ENCODE assay signal across 25 cellular contexts in genomic region chr7:26704036-26704435, GRCh38.
A peak's percentile ranks its signal among the peaks of the same experiment; 100 is the strongest.
DNase-seq lines count a peak whose midpoint lies in the region; ATAC-seq, FAIRE-seq and TF ChIP-seq lines count a peak whose summit lies in the region.
"Had no signal": no experiment of that assay in that cellular context is flagged by ENCODE, and none has a peak within 500 bp of the region (broad histone marks: within the 10 kb centered on the region; RNA-seq: fewer than 3 reads in every experiment).

No MANE protein-coding gene starts in this region.

- H2AFZ ChIP-seq in HepG2 (ENCODE audit: low read length): no peak overlapping the region
- no peak overlapping the region for H2AFZ ChIP-seq in endothelial cell of umbilical vein (ENCODE audit: low read depth, low read length)
- H2AFZ ChIP-seq: GM23248 had no signal

- intact Hi-C loops in HepG2 (cut with micrococcal nuclease; ENCODE audit: unreplicated experiment): no loop called here
- intact Hi-C loops in right lobe of liver (cut with DNase I): no loop called here
- intact Hi-C loops in endothelial cell of umbilical vein (cut with micrococcal nuclease): loop anchor here (2.0 kb wide), 1 partner anchor 15 kb away; no protein-coding TSS in a partner anchor

- peak overlapping the region in 2 of 3 experiments; percentile 80 to 87 for H3K27ac Mint-ChIP-seq in nephron
- H3K27ac Mint-ChIP-seq: B cell; CD4-positive, CD25-positive, alpha-beta regulatory T cell; CD8-positive, alpha-beta T cell had no signal

- H3K4me3 ChIP-seq in HepG2 (replicated peaks in 1 of 3; ENCODE audit: insufficient read depth in 1 of 3, low read depth in 2 of 3, low read length in 3 of 3) (no peak overlapping the region), right lobe of liver (no peak overlapping the region), endothelial cell of umbilical vein (replicated peaks in 1 of 3; ENCODE audit: insufficient read depth in 1 of 3, low read depth in 1 of 3, low read length in 3 of 3) (no peak overlapping the region), upper lobe of left lung (no peak overlapping the region)
- H3K4me3 ChIP-seq: BLaER1, GM23248 had no signal

- H3K4me1 Mint-ChIP-seq in nephron: peaks cover 33% of the 10 kb centered on the region

- H3K27ac ChIP-seq in HepG2 (ENCODE audit: extremely low read length, insufficient read depth, low read length) (no peak overlapping the region), right lobe of liver (no peak overlapping the region), endothelial cell of umbilical vein (ENCODE audit: insufficient read depth, low read depth, low read length) (no peak overlapping the region), upper lobe of left lung (no peak overlapping the region)
- H3K27ac ChIP-seq: 22Rv1, BLaER1, C4-2B, GM23248 had no signal

- no peaks in the 10 kb centered on the region for H3K79me2 ChIP-seq in HepG2 (ENCODE audit: insufficient read depth, low read length)
- H3K79me2 ChIP-seq in endothelial cell of umbilical vein (ENCODE audit: control insufficient read depth, insufficient read depth, low read length): no peaks in the 10 kb centered on the region

- TF ChIP-seq RAD21 in HepG2 (CRISPR knock-in tag; IDR thresholded peaks at IDR 0.05): no peak

- H4K20me1 ChIP-seq in HepG2 (ENCODE audit: insufficient read depth, low read length): no peaks in the 10 kb centered on the region
- no peaks in the 10 kb centered on the region for H4K20me1 ChIP-seq in endothelial cell of umbilical vein (replicated peaks; ENCODE audit: control insufficient read depth, extremely low read depth, insufficient read depth, low read length)
- H4K20me1 ChIP-seq: BLaER1 had no signal

- TF ChIP-seq EP300 in HepG2 (IDR thresholded peaks at IDR 0.05; ENCODE audit: low read depth in 2 of 2, low read length in 2 of 2) (no peak), HepG2 (CRISPR knock-in tag; IDR thresholded peaks at IDR 0.05; ENCODE audit: borderline replicate concordance) (no peak), upper lobe of left lung (IDR thresholded peaks at IDR 0.05) (no peak)

- ATAC-seq in HepG2 (no peak), right lobe of liver (no peak), HG02970 (IDR thresholded peaks at IDR 0.05; ENCODE audit: low FRiP score, unreplicated experiment) (no peak), upper lobe of left lung (ENCODE audit: low FRiP score in 2 of 2) (no peak)
- ATAC-seq: CD8-positive, alpha-beta T cell had no signal

- H3K4me2 ChIP-seq in HepG2 (ENCODE audit: low read depth, low read length) (no peak overlapping the region), endothelial cell of umbilical vein (ENCODE audit: insufficient read depth, low read length) (no peak overlapping the region)
- H3K4me2 ChIP-seq: BLaER1 had no signal

- TF ChIP-seq POLR2A in HepG2 (IDR thresholded peaks at IDR 0.05; ENCODE audit: insufficient read depth in 1 of 2, low read depth in 2 of 2, low read length in 2 of 2) (no peak), right lobe of liver (IDR thresholded peaks at IDR 0.05) (no peak), endothelial cell of umbilical vein (IDR thresholded peaks at IDR 0.05; ENCODE audit: low read depth, low read length) (no peak), upper lobe of left lung (IDR thresholded peaks at IDR 0.05) (no peak)

- in situ Hi-C loops in HepG2 (cut with HindIII; ENCODE audit: extremely low pct_ligation_motif_present, low pct_unique_long_range_greater_than_20kb): no loop called here

- 86% methylated on average over 1 of the region's 1 CpG for WGBS in HepG2 (ENCODE audit: low lambda C conversion rate)
- 65% methylated on average over 1 of the region's 1 CpG for WGBS in right lobe of liver (ENCODE audit: insufficient coverage, low coverage, low lambda C conversion rate, missing lambda C conversion rate)
- 59 to 79% methylated on average over 1 of the region's 1 CpG for WGBS in upper lobe of left lung, 2 donors

- BruUV-seq in HepG2 (replicated peaks; lab: Mats Ljungman, UMichigan) (no TSS peak), endothelial cell of umbilical vein (replicated peaks; lab: Mats Ljungman, UMichigan) (no TSS peak)

- FAIRE-seq in HepG2 (lab: Jason Lieb, UNC) (no peak), endothelial cell of umbilical vein (lab: Jason Lieb, UNC) (no peak)
- FAIRE-seq: A204.1, G401.6, GM12892, GM19239, H1 had no signal

- no peaks in the 10 kb centered on the region for H3K27me3 Mint-ChIP-seq in nephron (ENCODE audit: low read depth)
- H3K27me3 Mint-ChIP-seq: B cell; CD4-positive, CD25-positive, alpha-beta regulatory T cell had no signal

- H3K9me3 ChIP-seq in HepG2 (ENCODE audit: low read length) (no peaks in the 10 kb centered on the region), right lobe of liver (no peaks in the 10 kb centered on the region), endothelial cell of umbilical vein (replicated peaks; ENCODE audit: control insufficient read depth, insufficient read depth, low read length) (no peaks in the 10 kb centered on the region), upper lobe of left lung (no peaks in the 10 kb centered on the region)
- H3K9me3 ChIP-seq: BLaER1, Caco-2 had no signal

- POLR2A ChIA-PET in HepG2 (lab: Yijun Ruan, JAX): no interaction called here
- POLR2A ChIA-PET in endothelial cell of umbilical vein (lab: Charles Lee): no interaction called here

- H3K4me3 Mint-ChIP-seq in nephron: no peak overlapping the region
- H3K4me3 Mint-ChIP-seq: B cell; CD4-positive, CD25-positive, alpha-beta regulatory T cell; CD8-positive, alpha-beta T cell had no signal

- H3K4me1 ChIP-seq in HepG2 (ENCODE audit: insufficient read depth, low read length) (peaks cover 27% of the 10 kb centered on the region), right lobe of liver (peaks cover 0 to 22% (median 4%) of the 10 kb centered on the region in 4 donors), endothelial cell of umbilical vein (ENCODE audit: control insufficient read depth, extremely low read depth, insufficient read depth, low read length) (peaks cover 21% of the 10 kb centered on the region), upper lobe of left lung (peaks cover 0 to 10% (median 2%) of the 10 kb centered on the region in 4 donors)
- H3K4me1 ChIP-seq: BLaER1 had no signal

- CTCF ChIA-PET in HepG2 (lab: Yijun Ruan, JAX; ENCODE audit: low intra/inter-chr PET ratio, low total read pairs) (no interaction called here), endothelial cell of umbilical vein (lab: Charles Lee) (interaction anchor here (3.4 to 6.6 kb wide), 2 partner anchors 12 to 22 kb away, joined by 9 to 46 read pairs; no protein-coding TSS in a partner anchor)

- no peak for TF ChIP-seq CTCF in HepG2 (CRISPR knock-in tag; IDR thresholded peaks at IDR 0.05)
- no peak for TF ChIP-seq CTCF in right lobe of liver (IDR thresholded peaks at IDR 0.05)
- TF ChIP-seq CTCF in endothelial cell of umbilical vein (IDR thresholded peaks at IDR 0.05; ENCODE audit: extremely low read depth in 1 of 2, insufficient read depth in 1 of 2, low read depth in 1 of 2, low read length in 2 of 2): no peak
- TF ChIP-seq CTCF in nephron (IDR thresholded peaks at IDR 0.05; ENCODE audit: unreplicated experiment in 3 of 3): no peak
- TF ChIP-seq CTCF in upper lobe of left lung (IDR thresholded peaks at IDR 0.05): no peak

- H3K9me3 Mint-ChIP-seq in nephron: no peaks in the 10 kb centered on the region
- H3K9me3 Mint-ChIP-seq: CD4-positive, CD25-positive, alpha-beta regulatory T cell; CD8-positive, alpha-beta T cell had no signal

- dilution Hi-C loops in endothelial cell of umbilical vein (cut with MboI; ENCODE audit: extremely low pct_ligation_motif_present, low sequenced_read_pairs): no loop called here

- H3K36me3 Mint-ChIP-seq in nephron (ENCODE audit: low read depth): no peaks in the 10 kb centered on the region
- H3K36me3 Mint-ChIP-seq: CD8-positive, alpha-beta T cell had no signal

- DNase-seq in HepG2 (ENCODE audit: low spot score): no peak
- DNase-seq in right lobe of liver: no peak
- peak; percentile 63 for DNase-seq in endothelial cell of umbilical vein (ENCODE audit: low read depth, low spot score)
- no peak for DNase-seq in occipital lobe (lab: John Stamatoyannopoulos, UW)
- no peak for DNase-seq in NCI-H774 (lab: John Stamatoyannopoulos, UW)
- DNase-seq in upper lobe of left lung: no peak
- DNase-seq: Caco-2; CD4-positive, CD25-positive, alpha-beta regulatory T cell; CD8-positive, alpha-beta T cell; DMS153; DND-41; H7; HCEC 1CT had no signal

- H3K36me3 ChIP-seq in HepG2 (replicated peaks in 1 of 2; ENCODE audit: control insufficient read depth in 1 of 2, insufficient read depth in 2 of 2, low read length in 2 of 2): no peaks in the 10 kb centered on the region
- no peaks in the 10 kb centered on the region for H3K36me3 ChIP-seq in right lobe of liver
- no peaks in the 10 kb centered on the region for H3K36me3 ChIP-seq in endothelial cell of umbilical vein (ENCODE audit: control insufficient read depth in 2 of 2, extremely low read depth in 1 of 2, insufficient read depth in 2 of 2, low read length in 2 of 2)
- H3K36me3 ChIP-seq in upper lobe of left lung: no peaks in the 10 kb centered on the region
- H3K36me3 ChIP-seq: BLaER1 had no signal

- H3K9me1 ChIP-seq in endothelial cell of umbilical vein (replicated peaks; ENCODE audit: control insufficient read depth, extremely low read depth, insufficient read depth, low read length): no peaks in the 10 kb centered on the region

- H3K9ac ChIP-seq in HepG2 (ENCODE audit: insufficient read depth, low read depth, low read length) (no peak overlapping the region), endothelial cell of umbilical vein (replicated peaks; ENCODE audit: extremely low read depth, insufficient read depth, low read length) (no peak overlapping the region)
- H3K9ac ChIP-seq: BLaER1, GM23248 had no signal

- no peaks in the 10 kb centered on the region for H3K27me3 ChIP-seq in HepG2 (ENCODE audit: control insufficient read depth in 1 of 2, insufficient read depth in 2 of 2, low read length in 2 of 2)
- no peaks in the 10 kb centered on the region for H3K27me3 ChIP-seq in right lobe of liver
- H3K27me3 ChIP-seq in endothelial cell of umbilical vein (ENCODE audit: control insufficient read depth in 2 of 2, insufficient read depth in 2 of 2, low read length in 2 of 2): no peaks in the 10 kb centered on the region
- H3K27me3 ChIP-seq in upper lobe of left lung: no peaks in the 10 kb centered on the region
- H3K27me3 ChIP-seq: BLaER1 had no signal

TF ChIP-seq in HepG2, 621 proteins besides CTCF, POLR2A, EP300 and RAD21:
- TF ChIP-seq ATF7 (IDR thresholded peaks at IDR 0.05): peak; percentile 36; the same call in 1 of the 2 replicates
- TF ChIP-seq ATF7 (CRISPR knock-in tag; IDR thresholded peaks at IDR 0.05): no peak
- no peak for TF ChIP-seq TAF1 (CRISPR knock-in tag; IDR thresholded peaks at IDR 0.05)

TF ChIP-seq in endothelial cell of umbilical vein, 7 proteins besides CTCF, POLR2A, EP300 and RAD21 (continues in another document):
- TF ChIP-seq MYC (IDR thresholded peaks at IDR 0.05; ENCODE audit: low read depth, low read length): no peak
- no peak for TF ChIP-seq MAX (IDR thresholded peaks at IDR 0.05; ENCODE audit: insufficient read depth, insufficient read length)
- TF ChIP-seq POLR2AphosphoS5 (IDR thresholded peaks at IDR 0.05; ENCODE audit: insufficient read depth, low read depth, low read length): no peak
- TF ChIP-seq EZH2 (IDR thresholded peaks at IDR 0.05; ENCODE audit: borderline replicate concordance, low read depth, low read length, severe bottlenecking): no peak
